In the genomic region with DNA sequence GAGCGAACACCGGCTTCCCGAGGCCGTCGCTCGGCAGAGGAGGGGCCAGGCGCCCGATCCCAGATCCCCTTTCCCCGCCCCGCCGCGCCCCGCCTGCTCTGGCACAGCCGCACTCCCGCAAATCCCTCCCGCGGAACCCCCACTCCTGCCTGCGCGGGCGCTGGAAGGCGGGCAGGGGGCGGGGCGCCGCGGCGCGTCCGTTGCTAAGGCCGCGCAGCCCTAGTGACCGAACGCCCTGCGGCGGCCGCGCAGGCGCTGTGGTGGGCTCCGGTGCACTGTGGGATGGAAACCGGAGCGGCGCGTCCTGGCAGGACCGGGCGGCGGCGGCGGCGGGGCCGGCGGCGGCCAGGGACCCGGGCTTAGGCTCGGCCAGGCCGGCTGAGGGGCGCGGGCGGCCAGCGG, we compare ENCODE assay signal across 8 cellular contexts. TPM values are rescaled to one million over a fixed set of nuclear protein-coding genes. Genes with fewer than 3 reads are reported as not detected.
DNase-seq lines count a peak whose midpoint lies in the region; ATAC-seq and TF ChIP-seq lines count a peak whose summit lies in the region.

Gene TRAF3IP1, plus strand, starts transcription at position 273 of the 402 bp plus-strand sequence. CDS start 145 bp downstream, outside the sequence.

- H3K27ac ChIP-seq in aorta (ENCODE audit: low read depth in 1 of 2, low read length in 2 of 2), result peak within 1 kb of the TSS in 1 of 2 donors; percentile 42

- in situ Hi-C loops in GM13976 (cut with MboI; ENCODE audit: low sequenced_read_pairs, unreplicated experiment), result no loop called here

- no peaks in the 10 kb centered on the region for H3K9me3 ChIP-seq in aorta (ENCODE audit: control insufficient read depth, low read length)

- 1% methylated on average over 40 to 58 of the region's 58 CpGs for WGBS in aorta, 2 donors

- peak; percentile 99 for DNase-seq in GM13976 (ENCODE audit: low spot score)
- peak; percentile 72 for DNase-seq in NCI-H1694 (lab: John Stamatoyannopoulos, UW)
- DNase-seq in T-helper 9 cell, result peak; percentile 83
- DNase-seq in astrocyte of the hippocampus (ENCODE audit: low read depth, low spot score), result peak; percentile 98
- peak; percentile 87 to 90 for DNase-seq in hippocampal formation (lab: John Stamatoyannopoulos, UW)
- DNase-seq in retina, result peak; percentile 93
- peak; percentile 95 to 98 for DNase-seq in aorta

- peak within 1 kb of the TSS; percentile 82 to 96 for H3K4me3 ChIP-seq in aorta (ENCODE audit: low read length in 2 of 2)

- H3K27me3 ChIP-seq in aorta (ENCODE audit: control insufficient read depth in 1 of 2, insufficient read depth in 2 of 2, low read length in 1 of 2), result no peaks in the 10 kb centered on the region

- no peaks in the 10 kb centered on the region for H3K4me1 ChIP-seq in aorta (ENCODE audit: control insufficient read depth in 1 of 2, insufficient read depth in 2 of 2, low read length in 2 of 2)

- no peaks in the 10 kb centered on the region for H3K36me3 ChIP-seq in aorta (ENCODE audit: control insufficient read depth in 1 of 2, insufficient read depth in 2 of 2, low read length in 1 of 2)

- intact Hi-C loops in aorta (cut with DNase I), result loop anchor here in 1 of 2 donors (2.0 kb wide), 1 partner anchor 33 kb away; no protein-coding TSS in a partner anchor

- no peak for TF ChIP-seq CTCF in GM13976 (IDR thresholded peaks at IDR 0.05; ENCODE audit: borderline replicate concordance, control extremely low read depth, extremely low read depth, insufficient read depth, missing control alignments)

- peak; percentile 83 for ATAC-seq in HG02870 (IDR thresholded peaks at IDR 0.05; ENCODE audit: unreplicated experiment)
- ATAC-seq in aorta (ENCODE audit: low FRiP score), result peak; percentile 98

RNA-seq across cellular contexts. Expression of gene TRAF3IP1, which starts in this region (rescaled TPM):
- 10 to 100 TPM; 21.0 to 21.5 TPM for total RNA-seq in aorta
- 10 to 100 TPM; 14.4 to 15.8 TPM for polyA plus RNA-seq in aorta
